ENCODE assay signal across 22 cellular contexts in genomic region chr1:17952506-17952905, GRCh38.
"Had no signal": no experiment of that assay in that cellular context is flagged by ENCODE, and none has a peak within 500 bp of the region (broad histone marks: within the 10 kb centered on the region; RNA-seq: fewer than 3 reads in every experiment).

No MANE protein-coding gene starts in this region.

- H3K4me3 Mint-ChIP-seq: immature natural killer cell, mesothelial cell of epicardium had no signal

- H3K4me1 Mint-ChIP-seq: immature natural killer cell, mesothelial cell of epicardium had no signal

- H3K36me3 ChIP-seq: esophagus muscularis mucosa, gastroesophageal sphincter, heart left ventricle, left lung, lower lobe of right lung had no signal

- H3K4me3 ChIP-seq: coronary artery, dorsolateral prefrontal cortex, esophagus muscularis mucosa, gastroesophageal sphincter, heart left ventricle, hepatocyte, left lung, lower lobe of right lung, mucosa of descending colon had no signal

- H3K36me3 Mint-ChIP-seq: immature natural killer cell, mesothelial cell of epicardium had no signal

- H3K27ac Mint-ChIP-seq: immature natural killer cell, mesothelial cell of epicardium had no signal

- DNase-seq: dermis blood vessel endothelial cell; dorsolateral prefrontal cortex; effector CD4-positive, alpha-beta T cell; effector memory CD4-positive, alpha-beta T cell; foreskin keratinocyte; heart left ventricle; hypothalamus; immature natural killer cell; islet precursor cell; kidney; kidney glomerular epithelial cell; left colon; left lung; left ventricle myocardium superior; lower lobe of right lung; mesenchymal stem cell; mucosa of descending colon had no signal

- H3K9me3 Mint-ChIP-seq: immature natural killer cell, mesothelial cell of epicardium had no signal

- ATAC-seq: foreskin keratinocyte, gastroesophageal sphincter, heart left ventricle, left colon, left lung, left ventricle myocardium superior, lower lobe of right lung, mucosa of descending colon had no signal
